In the genomic region with DNA sequence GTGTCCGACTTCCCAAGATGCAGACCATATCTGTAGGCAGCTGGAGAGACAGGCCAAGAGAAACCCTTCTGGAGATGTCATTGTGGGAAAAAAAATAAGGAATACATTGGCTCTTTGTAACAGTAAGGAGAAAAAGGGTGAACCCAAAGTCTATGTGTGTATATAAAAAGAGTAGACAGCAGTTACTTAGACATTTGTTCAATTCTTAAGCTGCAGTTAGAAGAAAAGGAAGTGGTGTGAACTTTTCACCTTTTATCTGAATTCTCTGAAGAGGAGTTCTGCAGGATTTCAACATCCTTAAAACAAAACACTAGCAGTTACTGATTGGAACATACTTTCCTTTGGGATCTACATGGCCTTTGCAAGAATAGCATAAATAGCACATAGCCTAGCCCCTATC, we compare ENCODE assay signal across 9 cellular contexts. TPM values are rescaled to one million over a fixed set of nuclear protein-coding genes. Genes with fewer than 3 reads are reported as not detected.
A peak's percentile ranks its signal among the peaks of the same experiment; 100 is the strongest.
DNase-seq lines count a peak whose midpoint lies in the region; ATAC-seq and TF ChIP-seq lines count a peak whose summit lies in the region.
"Had no signal": no experiment of that assay in that cellular context is flagged by ENCODE, and none has a peak within 500 bp of the region (broad histone marks: within the 10 kb centered on the region; RNA-seq: fewer than 3 reads in every experiment).

No MANE protein-coding gene starts in this region.

- DNase-seq in OCI-LY7 (ENCODE audit: low spot score) (peak; percentile 46), sigmoid colon (no peak), COLO668 (lab: John Stamatoyannopoulos, UW; ENCODE audit: unreplicated experiment) (no peak), cerebellar cortex (ENCODE audit: low spot score) (no peak)
- DNase-seq in effector memory CD8-positive, alpha-beta T cell: no peak
- no peak for DNase-seq in activated CD8-positive, alpha-beta memory T cell treated with anti-CD3 and anti-CD28 coated beads, Interleukin-2, amount 50 U/mL, for 48 hours
- DNase-seq: activated CD4-positive, alpha-beta T cell treated with anti-CD3 and anti-CD28 coated beads for 4 hours had no signal

- H3K27ac ChIP-seq in OCI-LY7 (ENCODE audit: low read depth, low read length, poor library complexity, severe bottlenecking) (peak overlapping the region; percentile 94), sigmoid colon (peak overlapping the region; percentile 87 to 94 (median 88))

- H3K27me3 ChIP-seq in sigmoid colon: no peaks in the 10 kb centered on the region

- TF ChIP-seq CTCF in OCI-LY7 (conservative IDR thresholded peaks at IDR 0.05; ENCODE audit: low read length): no peak
- TF ChIP-seq CTCF in sigmoid colon (IDR thresholded peaks at IDR 0.05): no peak

- H3K9me3 Mint-ChIP-seq in effector memory CD8-positive, alpha-beta T cell: no peaks in the 10 kb centered on the region

- H3K9me3 ChIP-seq in OCI-LY7 (ENCODE audit: low read length) (no peaks in the 10 kb centered on the region), sigmoid colon (no peaks in the 10 kb centered on the region)

- peaks cover 29% of the 10 kb centered on the region for H3K36me3 ChIP-seq in OCI-LY7 (ENCODE audit: insufficient read depth, low read length)
- no peaks in the 10 kb centered on the region for H3K36me3 ChIP-seq in sigmoid colon

- TF ChIP-seq POLR2A in sigmoid colon (IDR thresholded peaks at IDR 0.05): no peak

- H3K4me1 ChIP-seq in OCI-LY7 (ENCODE audit: insufficient read depth, low read length, poor library complexity, severe bottlenecking) (peaks cover 98% of the 10 kb centered on the region), sigmoid colon (peaks cover 0 to 85% (median 64%) of the 10 kb centered on the region in 4 donors)

- H3K27me3 Mint-ChIP-seq in effector memory CD8-positive, alpha-beta T cell: no peaks in the 10 kb centered on the region

- no TSS peak for BruUV-seq in OCI-LY7 (replicated peaks; lab: Mats Ljungman, UMichigan)

- peaks cover 78 to 82% of the 10 kb centered on the region in 2 donors for H3K4me1 Mint-ChIP-seq in effector memory CD8-positive, alpha-beta T cell (ENCODE audit: low read depth in 2 of 2)

- WGBS in sigmoid colon, 2 donors: 32 to 75% methylated on average over 1 of the region's 1 CpG

- H3K36me3 Mint-ChIP-seq in effector memory CD8-positive, alpha-beta T cell (ENCODE audit: insufficient read depth): peaks cover 48% of the 10 kb centered on the region

- CTCF ChIA-PET in OCI-LY7 (lab: Charles Lee; ENCODE audit: unreplicated experiment): no interaction called here

- H3K4me2 ChIP-seq in OCI-LY7 (ENCODE audit: low read length): peak overlapping the region; percentile 97

- H4K20me1 ChIP-seq in OCI-LY7 (ENCODE audit: insufficient read depth, low read length): peaks cover 4% of the 10 kb centered on the region; the same call in 1 of the 2 replicates

- peaks cover 92% of the 10 kb centered on the region for H3K79me2 ChIP-seq in OCI-LY7 (ENCODE audit: insufficient read depth, low read depth, low read length)

- intact Hi-C loops in OCI-LY7 (cut with micrococcal nuclease; ENCODE audit: unreplicated experiment) (loop anchor here (10.0 kb wide), 1 partner anchor 527 kb away; a partner anchor contains a TSS), sigmoid colon (cut with DNase I) (no loop called here)

- H2AFZ ChIP-seq in OCI-LY7 (ENCODE audit: low read length): no peak overlapping the region

- H3K4me3 ChIP-seq in GM08714 (ENCODE audit: low read length): peak overlapping the region; percentile 54; the same call in 1 of the 2 replicates
- H3K4me3 ChIP-seq in OCI-LY7 (ENCODE audit: low read depth, low read length, poor library complexity, severe bottlenecking): peak overlapping the region; percentile 62
- H3K4me3 ChIP-seq in sigmoid colon: no peak overlapping the region

- TF ChIP-seq EP300 in sigmoid colon (IDR thresholded peaks at IDR 0.05): no peak

- no peak for ATAC-seq in effector memory CD8-positive, alpha-beta T cell (replicated peaks)
- ATAC-seq in GM21515 (IDR thresholded peaks at IDR 0.05; ENCODE audit: unreplicated experiment): no peak

- peak overlapping the region; percentile 100 for H3K27ac Mint-ChIP-seq in effector memory CD8-positive, alpha-beta T cell

- POLR2A ChIA-PET in OCI-LY7 (lab: Charles Lee): interaction anchor here (0.6 to 5.1 kb wide), 5 partner anchors 14 to 524 kb away, joined by 3 to 71 read pairs (median 3); a partner anchor contains a TSS

- H3K4me3 Mint-ChIP-seq in effector memory CD8-positive, alpha-beta T cell: peak overlapping the region; percentile 92 to 94

- H3K9me2 ChIP-seq in OCI-LY7 (ENCODE audit: insufficient read depth, low read length): no peaks in the 10 kb centered on the region

RNA-seq across cellular contexts. Expression of a gene that starts 21.7 kb away (rescaled TPM):
- 29.9 and 40.4 TPM in 2 replicates for total RNA-seq in OCI-LY7 (2014; rRNA removed; shearing (Covaris generic))
- 44.3 and 45.2 TPM in 2 replicates for total RNA-seq in OCI-LY7 (2022)
- 10 to 100 TPM; 11.1 to 34.6 (median 27.4) TPM for total RNA-seq in sigmoid colon
- 10 to 100 TPM in 1 of 3 donors, 1 to 10 TPM in 2; 3.5 to 15.6 (median 9.6) TPM for polyA plus RNA-seq in sigmoid colon

RNA-seq across cellular contexts. Expression of a gene that starts 34.5 kb away (rescaled TPM):
- 38.1 and 51.2 TPM in 2 replicates for total RNA-seq in OCI-LY7 (2014; rRNA removed; shearing (Covaris generic))
- total RNA-seq in OCI-LY7 (2022): 48.9 and 51.4 TPM in 2 replicates
- 10 to 100 TPM; 13.0 to 34.9 (median 20.0) TPM for total RNA-seq in sigmoid colon
- 10 to 100 TPM; 24.0 to 59.7 (median 26.6) TPM for polyA plus RNA-seq in sigmoid colon

RNA-seq across cellular contexts. Expression of a gene that starts 46.2 kb away (rescaled TPM):
- 41.0 and 43.3 TPM in 2 replicates for total RNA-seq in OCI-LY7 (2014; rRNA removed; shearing (Covaris generic))
- total RNA-seq in OCI-LY7 (2022) (70.3 and 76.8 TPM in 2 replicates), sigmoid colon (10 to 100 TPM; 23.8 to 34.9 (median 32.0) TPM)
- 10 to 100 TPM in 1 of 3 donors, 1 to 10 TPM in 2; 6.2 to 14.3 (median 9.0) TPM for polyA plus RNA-seq in sigmoid colon

Comparison
In these comparisons a context has a peak if more than half of its experiments do, and no peak if none do; other contexts are left out.
1. H3K4me3 ChIP-seq: peak in GM08714 (single experiment) and OCI-LY7 (single experiment); none in sigmoid colon (0 of 4).